In genomic region chr6:87673237-87673636, GRCh38 we compare ENCODE assay signal across 17 cellular contexts. TPM values are rescaled to one million over a fixed set of nuclear protein-coding genes. Genes with fewer than 3 reads are reported as not detected.
A peak's percentile ranks its signal among the peaks of the same experiment; 100 is the strongest.
DNase-seq lines count a peak whose midpoint lies in the region; ATAC-seq and TF ChIP-seq lines count a peak whose summit lies in the region.
"Had no signal": no experiment of that assay in that cellular context is flagged by ENCODE, and none has a peak within 500 bp of the region (broad histone marks: within the 10 kb centered on the region; RNA-seq: fewer than 3 reads in every experiment).

No MANE protein-coding gene starts in this region.

- DNase-seq in activated naive CD4-positive, alpha-beta T cell treated with anti-CD3 and anti-CD28 coated beads for 36 hours, result no peak
- no peak for DNase-seq in activated naive CD4-positive, alpha-beta T cell treated with anti-CD3 and anti-CD28 coated beads, Interleukin-2, amount 10 ng/mL, durations not matched to agents 7 days and 5 days
- DNase-seq in T-helper 17 cell (no peak), gastrocnemius medialis (no peak)
- DNase-seq: 8988T; Calu3; CD8-positive, alpha-beta T cell; DMS79 treated with DMSO at 0.1 percent for 48 hours; GF-D8; HCEC 1CT; HFFc6 had no signal

- in situ Hi-C loops in gastrocnemius medialis (cut with MboI; ENCODE audit: low sequenced_read_pairs in 4 of 4), result no loop called here

- peaks cover 37% of the 10 kb centered on the region for H3K36me3 Mint-ChIP-seq in activated naive CD4-positive, alpha-beta T cell treated with anti-CD3 and anti-CD28 coated beads for 36 hours (ENCODE audit: low read depth)
- peaks cover 61% of the 10 kb centered on the region for H3K36me3 Mint-ChIP-seq in activated naive CD4-positive, alpha-beta T cell treated with anti-CD3 and anti-CD28 coated beads, Interleukin-2, amount 10 ng/mL, durations not matched to agents 7 days and 5 days
- peaks cover 8% of the 10 kb centered on the region for H3K36me3 Mint-ChIP-seq in T-helper 17 cell (ENCODE audit: low read depth)

- no peaks in the 10 kb centered on the region for H3K27me3 ChIP-seq in liver (ENCODE audit: control insufficient read depth in 4 of 4, insufficient read depth in 4 of 4, low read length in 3 of 4)
- H3K27me3 ChIP-seq in gastrocnemius medialis, result no peaks in the 10 kb centered on the region
- H3K27me3 ChIP-seq: BLaER1 had no signal

- H3K4me1 ChIP-seq in liver (ENCODE audit: control insufficient read depth in 4 of 4, insufficient read depth in 4 of 4, low read length in 3 of 4), result peaks cover 13 to 38% (median 23%) of the 10 kb centered on the region in 4 donors
- H3K4me1 ChIP-seq in gastrocnemius medialis, result peaks cover 44 to 51% of the 10 kb centered on the region in 2 donors
- H3K4me1 ChIP-seq: BLaER1 had no signal

- TF ChIP-seq POLR2A in gastrocnemius medialis (IDR thresholded peaks at IDR 0.05), result no peak

- H3K4me3 Mint-ChIP-seq in activated naive CD4-positive, alpha-beta T cell treated with anti-CD3 and anti-CD28 coated beads for 36 hours, result no peak overlapping the region
- H3K4me3 Mint-ChIP-seq in activated naive CD4-positive, alpha-beta T cell treated with anti-CD3 and anti-CD28 coated beads, Interleukin-2, amount 10 ng/mL, durations not matched to agents 7 days and 5 days, result no peak overlapping the region
- no peak overlapping the region for H3K4me3 Mint-ChIP-seq in T-helper 17 cell
- H3K4me3 Mint-ChIP-seq: CD8-positive, alpha-beta T cell; GM23338; HFFc6 had no signal

- no peak for TF ChIP-seq RAD21 in liver (IDR thresholded peaks at IDR 0.05)

- no peak for TF ChIP-seq CTCF in liver (IDR thresholded peaks at IDR 0.05; ENCODE audit: low read depth, low read length, missing input control)
- TF ChIP-seq CTCF in gastrocnemius medialis (IDR thresholded peaks at IDR 0.05 in 4 of 5, conservative IDR thresholded peaks at IDR 0.05 in 1 of 5), result no peak

- ATAC-seq in T-helper 17 cell (no peak), gastrocnemius medialis (no peak), HG02623 (IDR thresholded peaks at IDR 0.05; ENCODE audit: unreplicated experiment) (no peak), HG03280 (IDR thresholded peaks at IDR 0.05; ENCODE audit: unreplicated experiment) (no peak), HG02763 (IDR thresholded peaks at IDR 0.05; ENCODE audit: unreplicated experiment) (no peak)
- ATAC-seq: CD8-positive, alpha-beta T cell; GM23338 had no signal

- no peak overlapping the region for H3K4me3 ChIP-seq in liver (ENCODE audit: low read depth in 1 of 3, low read length in 3 of 3)
- no peak overlapping the region for H3K4me3 ChIP-seq in gastrocnemius medialis
- H3K4me3 ChIP-seq: BLaER1, GM23338 had no signal

- H3K27ac ChIP-seq in liver (ENCODE audit: low read depth in 1 of 2, low read length in 2 of 2), result peak overlapping the region; percentile 93 to 97
- H3K27ac ChIP-seq in gastrocnemius medialis, result peak overlapping the region; percentile 83 to 99 (median 84)
- H3K27ac ChIP-seq: BLaER1 had no signal

- H3K4me1 Mint-ChIP-seq in activated naive CD4-positive, alpha-beta T cell treated with anti-CD3 and anti-CD28 coated beads for 36 hours (ENCODE audit: low read depth), result peaks cover 12% of the 10 kb centered on the region
- H3K4me1 Mint-ChIP-seq in activated naive CD4-positive, alpha-beta T cell treated with anti-CD3 and anti-CD28 coated beads, Interleukin-2, amount 10 ng/mL, durations not matched to agents 7 days and 5 days, result peaks cover 18% of the 10 kb centered on the region
- H3K4me1 Mint-ChIP-seq in T-helper 17 cell, result peaks cover 24% of the 10 kb centered on the region

- peak overlapping the region; percentile 33 for H3K27ac Mint-ChIP-seq in activated naive CD4-positive, alpha-beta T cell treated with anti-CD3 and anti-CD28 coated beads for 36 hours
- no peak overlapping the region for H3K27ac Mint-ChIP-seq in activated naive CD4-positive, alpha-beta T cell treated with anti-CD3 and anti-CD28 coated beads, Interleukin-2, amount 10 ng/mL, durations not matched to agents 7 days and 5 days
- H3K27ac Mint-ChIP-seq in T-helper 17 cell, result peak overlapping the region; percentile 45
- H3K27ac Mint-ChIP-seq: HFFc6 had no signal

- CTCF ChIA-PET in activated naive CD4-positive, alpha-beta T cell treated with anti-CD3 and anti-CD28 coated beads for 36 hours (lab: Charles Lee), result no interaction called here
- CTCF ChIA-PET in activated naive CD4-positive, alpha-beta T cell treated with anti-CD3 and anti-CD28 coated beads, Interleukin-2, amount 10 ng/mL, durations not matched to agents 7 days and 5 days (lab: Charles Lee), result interaction anchor here (1.2 to 1.3 kb wide), 2 partner anchors 11 to 24 kb away, joined by 3 to 4 read pairs; no protein-coding TSS in a partner anchor

- WGBS in liver, result 93% methylated on average over 5 of the region's 5 CpGs

- no peak overlapping the region for H3K9ac ChIP-seq in liver (ENCODE audit: low read depth in 1 of 2, low read length in 2 of 2)
- H3K9ac ChIP-seq: BLaER1 had no signal

- intact Hi-C loops in activated naive CD4-positive, alpha-beta T cell treated with anti-CD3 and anti-CD28 coated beads for 36 hours (cut with micrococcal nuclease), result no loop called here
- intact Hi-C loops in gastrocnemius medialis (cut with DNase I; ENCODE audit: low total_unique reads), result no loop called here

- peaks cover 2 to 15% (median 12%) of the 10 kb centered on the region in 4 donors for H3K36me3 ChIP-seq in liver (ENCODE audit: control insufficient read depth in 4 of 4, insufficient read depth in 3 of 4, low read depth in 1 of 4, low read length in 3 of 4)
- peaks cover 0 to 46% of the 10 kb centered on the region in 2 donors for H3K36me3 ChIP-seq in gastrocnemius medialis

- no peaks in the 10 kb centered on the region for H3K9me3 Mint-ChIP-seq in activated naive CD4-positive, alpha-beta T cell treated with anti-CD3 and anti-CD28 coated beads for 36 hours
- H3K9me3 Mint-ChIP-seq in activated naive CD4-positive, alpha-beta T cell treated with anti-CD3 and anti-CD28 coated beads, Interleukin-2, amount 10 ng/mL, durations not matched to agents 7 days and 5 days, result no peaks in the 10 kb centered on the region
- H3K9me3 Mint-ChIP-seq: CD8-positive, alpha-beta T cell; GM23338; HFFc6 had no signal

- H3K27me3 Mint-ChIP-seq in activated naive CD4-positive, alpha-beta T cell treated with anti-CD3 and anti-CD28 coated beads for 36 hours (ENCODE audit: low read depth), result no peaks in the 10 kb centered on the region
- no peaks in the 10 kb centered on the region for H3K27me3 Mint-ChIP-seq in activated naive CD4-positive, alpha-beta T cell treated with anti-CD3 and anti-CD28 coated beads, Interleukin-2, amount 10 ng/mL, durations not matched to agents 7 days and 5 days
- no peaks in the 10 kb centered on the region for H3K27me3 Mint-ChIP-seq in T-helper 17 cell

- H3K9me3 ChIP-seq in T-helper 17 cell (ENCODE audit: control insufficient read depth, low read length, poor library complexity, severe bottlenecking), result no peaks in the 10 kb centered on the region
- no peaks in the 10 kb centered on the region for H3K9me3 ChIP-seq in liver (ENCODE audit: control insufficient read depth in 4 of 4, low read length in 3 of 4)
- no peaks in the 10 kb centered on the region for H3K9me3 ChIP-seq in gastrocnemius medialis
- H3K9me3 ChIP-seq: BLaER1 had no signal

TF ChIP-seq in liver, 16 proteins besides CTCF, POLR2A, EP300 and RAD21 (continues in another document):
- TF ChIP-seq ZBTB33 (IDR thresholded peaks at IDR 0.05) (no peak), EGR1 (IDR thresholded peaks at IDR 0.05; ENCODE audit: low read depth in 2 of 2) (no peak), FOXA2 (IDR thresholded peaks at IDR 0.05) (no peak), SP1 (IDR thresholded peaks at IDR 0.05) (no peak), HNF4G (IDR thresholded peaks at IDR 0.05) (no peak), TAF1 (conservative IDR thresholded peaks at IDR 0.05) (no peak), MAX (IDR thresholded peaks at IDR 0.05) (no peak), HNF4A (conservative IDR thresholded peaks at IDR 0.05) (no peak), FOXA1 (IDR thresholded peaks at IDR 0.05) (no peak), RXRA (IDR thresholded peaks at IDR 0.05) (no peak), JUND (IDR thresholded peaks at IDR 0.05) (no peak), GABPA (IDR thresholded peaks at IDR 0.05 in 1 of 2, conservative IDR thresholded peaks at IDR 0.05 in 1 of 2) (no peak), ATF3 (IDR thresholded peaks at IDR 0.05) (no peak)

RNA-seq across cellular contexts. Expression of gene AKIRIN2, which starts 28.8 kb away (rescaled TPM):
- 10 to 100 TPM; 47.6 to 49.8 TPM for total RNA-seq in activated naive CD4-positive, alpha-beta T cell treated with anti-CD3 and anti-CD28 coated beads for 36 hours
- 100 to 1,000 TPM; 114 to 128 TPM for total RNA-seq in T-helper 17 cell
- 10 to 100 TPM; 12.2 to 18.8 TPM for total RNA-seq in liver
- polyA plus RNA-seq in liver, result 10 to 100 TPM; 11.0 to 16.6 TPM
- total RNA-seq in gastrocnemius medialis, result 10 to 100 TPM; 25.6 to 44.5 (median 33.1) TPM
